Comparison of ENCODE assay signal across 8 cellular contexts in genomic region chrX:15737188-15737956, GRCh38. TPM values are rescaled to one million over a fixed set of nuclear protein-coding genes. Genes with fewer than 3 reads are reported as not detected.
DNase-seq lines count a peak whose midpoint lies in the region; ATAC-seq, FAIRE-seq and TF ChIP-seq lines count a peak whose summit lies in the region.

No MANE protein-coding gene starts in this region.

- TF ChIP-seq RAD21 in GM12878 (IDR thresholded peaks at IDR 0.05; ENCODE audit: insufficient read depth, low read depth, low read length) = no peak

- peaks cover 0 to 35% (median 16%) of the 10 kb centered on the region in 11 experiments; a peak in 13 of 22 replicates for H4K20me1 ChIP-seq in BLaER1 treated with 17β-estradiol and CSF1 and Interleukin-3, amounts not matched to agents 10 nM and 100 nM
- no peaks in the 10 kb centered on the region for H4K20me1 ChIP-seq in GM12878 (ENCODE audit: control insufficient read depth, insufficient read depth)

- RAD21 ChIA-PET in GM12878 (lab: Charles Lee; ENCODE audit: unreplicated experiment) = no interaction called here

- no peak for TF ChIP-seq POLR2A in GM12878 (IDR thresholded peaks at IDR 0.05; ENCODE audit: low read depth, low read length)

- intact Hi-C loops in GM12878 (cut with micrococcal nuclease; ENCODE audit: unreplicated experiment) = no loop called here

- no peaks in the 10 kb centered on the region for H3K9me3 Mint-ChIP-seq in mesothelial cell of epicardium

- H3K9me3 ChIP-seq in BLaER1 treated with 17β-estradiol and CSF1 and Interleukin-3, amounts not matched to agents 10 nM and 100 nM (replicated peaks in 1 of 11) = no peaks in the 10 kb centered on the region
- H3K9me3 ChIP-seq in GM12878 (replicated peaks; ENCODE audit: control insufficient read depth, insufficient read depth, low read length) = no peaks in the 10 kb centered on the region

- POLR2A ChIA-PET in GM12878 (lab: Charles Lee) = no interaction called here

- FAIRE-seq in GM12878 (lab: Jason Lieb, UNC) = peak; percentile 13

- H3K9ac ChIP-seq in BLaER1 treated with 17β-estradiol and CSF1 and Interleukin-3, amounts not matched to agents 10 nM and 100 nM = peak overlapping the region in 8 of 11 experiments; percentile 18 to 67 (median 50); a peak in 12 of 22 replicates
- no peak overlapping the region; the same call in 1 of the 2 replicates for H3K9ac ChIP-seq in GM12878 (ENCODE audit: control insufficient read depth, insufficient read depth, low read length)

- TF ChIP-seq EP300 in GM12878 (IDR thresholded peaks at IDR 0.05; ENCODE audit: borderline replicate concordance in 1 of 2, control insufficient read depth in 1 of 2, low read depth in 2 of 2, low read length in 2 of 2) = no peak

- under 1% methylated on average over 14 of the region's 14 CpGs for WGBS in GM12878 (ENCODE audit: insufficient coverage, insufficient replicate concordance, low lambda C conversion rate, missing lambda C conversion rate)

- no peaks in the 10 kb centered on the region for H3K79me2 ChIP-seq in GM12878 (ENCODE audit: control insufficient read depth, insufficient read depth, low read length)

- ATAC-seq in HG02678 (IDR thresholded peaks at IDR 0.05; ENCODE audit: unreplicated experiment) = peak; percentile 2
- ATAC-seq in GM12878 = no peak
- ATAC-seq in GM19023 (IDR thresholded peaks at IDR 0.05; ENCODE audit: unreplicated experiment) = no peak
- ATAC-seq in GM18909 (IDR thresholded peaks at IDR 0.05; ENCODE audit: poor library complexity, unreplicated experiment) = no peak
- ATAC-seq in GM21528 (IDR thresholded peaks at IDR 0.05; ENCODE audit: low FRiP score, unreplicated experiment) = no peak

- peak overlapping the region in 9 of 10 experiments; percentile 52 to 72 (median 58); a peak in 17 of 20 replicates for H3K4me3 ChIP-seq in BLaER1 treated with 17β-estradiol and CSF1 and Interleukin-3, amounts not matched to agents 10 nM and 100 nM
- peak overlapping the region; percentile 55; the same call in 1 of the 2 replicates for H3K4me3 ChIP-seq in GM12878

- peak overlapping the region in 3 of 11 experiments; percentile 55 to 69 (median 63); a peak in 6 of 22 replicates for H3K27ac ChIP-seq in BLaER1 treated with 17β-estradiol and CSF1 and Interleukin-3, amounts not matched to agents 10 nM and 100 nM
- H3K27ac ChIP-seq in GM12878 (ENCODE audit: control insufficient read depth, insufficient read depth) = no peak overlapping the region

- peak overlapping the region; percentile 51 to 92 (median 86) for H3K4me2 ChIP-seq in BLaER1 treated with 17β-estradiol and CSF1 and Interleukin-3, amounts not matched to agents 10 nM and 100 nM
- peak overlapping the region; percentile 85 for H3K4me2 ChIP-seq in GM12878 (ENCODE audit: control insufficient read depth, insufficient read depth)

- CTCF ChIA-PET in GM12878 (lab: Yijun Ruan, JAX) = interaction anchor here (3.2 kb wide), 1 partner anchor 13 kb away, joined by 20 read pairs; no protein-coding TSS in a partner anchor

- peak overlapping the region; percentile 78 for H2AFZ ChIP-seq in GM12878 (ENCODE audit: control insufficient read depth, low read depth, low read length)

- H3K27ac Mint-ChIP-seq in mesothelial cell of epicardium = peak overlapping the region; percentile 94

- DNase-seq in GM12878 (ENCODE audit: low read depth, low spot score) (no peak), mesothelial cell of epicardium (ENCODE audit: low spot score in 2 of 2, unreplicated experiment in 2 of 2) (no peak), GM13976 (ENCODE audit: low spot score) (no peak)

- H3K36me3 Mint-ChIP-seq in mesothelial cell of epicardium = peaks cover 2% of the 10 kb centered on the region

- SMC1A ChIA-PET in GM12878 (lab: Charles Lee; ENCODE audit: uncharacterized antibody, unreplicated experiment) = interaction anchor here (1.3 to 1.5 kb wide), 2 partner anchors 18 to 45 kb away, joined by 3 read pairs; no protein-coding TSS in a partner anchor

- peaks cover 33% of the 10 kb centered on the region for H3K4me1 Mint-ChIP-seq in mesothelial cell of epicardium

- peaks cover 17 to 46% (median 42%) of the 10 kb centered on the region in 11 experiments; a peak in 21 of 22 replicates for H3K27me3 ChIP-seq in BLaER1 treated with 17β-estradiol and CSF1 and Interleukin-3, amounts not matched to agents 10 nM and 100 nM
- no peaks in the 10 kb centered on the region for H3K27me3 ChIP-seq in GM12878 (replicated peaks in 1 of 2; ENCODE audit: control insufficient read depth in 2 of 2, insufficient read depth in 2 of 2, low read length in 1 of 2)

- 0 out of 22 replicates have a peak, but pooled peaks cover 0 to 4% (median 0%) of the 10 kb centered on the region in 11 experiments for H3K36me3 ChIP-seq in BLaER1 treated with 17β-estradiol and CSF1 and Interleukin-3, amounts not matched to agents 10 nM and 100 nM
- no peaks in the 10 kb centered on the region for H3K36me3 ChIP-seq in GM12878 (ENCODE audit: control insufficient read depth in 2 of 2, insufficient read depth in 2 of 2, low read length in 1 of 2)

- H3K4me1 ChIP-seq in BLaER1 treated with 17β-estradiol and CSF1 and Interleukin-3, amounts not matched to agents 10 nM and 100 nM = peaks cover 5 to 17% (median 10%) of the 10 kb centered on the region in 10 experiments; a peak in 14 of 20 replicates
- no peaks in the 10 kb centered on the region for H3K4me1 ChIP-seq in GM12878 (ENCODE audit: control insufficient read depth, insufficient read depth, low read length)

- no peaks in the 10 kb centered on the region for H3K27me3 Mint-ChIP-seq in mesothelial cell of epicardium (ENCODE audit: low read depth)

- no peak for TF ChIP-seq CTCF in GM12878 (IDR thresholded peaks at IDR 0.05 in 2 of 3, conservative IDR thresholded peaks at IDR 0.05 in 1 of 3; ENCODE audit: control insufficient read depth in 2 of 3, extremely low read depth in 1 of 3, insufficient read depth in 1 of 3, low read depth in 3 of 3, low read length in 3 of 3)
- TF ChIP-seq CTCF in mesothelial cell of epicardium (IDR thresholded peaks at IDR 0.05; ENCODE audit: unreplicated experiment) = no peak
- TF ChIP-seq CTCF in GM13976 (IDR thresholded peaks at IDR 0.05; ENCODE audit: borderline replicate concordance, control extremely low read depth, extremely low read depth, insufficient read depth, missing control alignments) = no peak

- in situ Hi-C loops in GM12878 (cut with MboI) = no loop called here
- in situ Hi-C loops in GM13976 (cut with MboI; ENCODE audit: low sequenced_read_pairs, unreplicated experiment) = no loop called here

- peak overlapping the region; percentile 87 for H3K4me3 Mint-ChIP-seq in mesothelial cell of epicardium

- BruUV-seq in GM12878 (replicated peaks; lab: Mats Ljungman, UMichigan) = TSS peak; percentile 39

TF ChIP-seq in GM12878, 131 proteins besides CTCF, POLR2A, EP300 and RAD21 (continues in another document):
- no peak for TF ChIP-seq RELB (IDR thresholded peaks at IDR 0.05; ENCODE audit: low read depth)
- TF ChIP-seq SMAD1 (IDR thresholded peaks at IDR 0.05; ENCODE audit: low read depth, partially characterized antibody) = no peak
- TF ChIP-seq RAD51 (IDR thresholded peaks at IDR 0.05) = no peak

RNA-seq across cellular contexts. Expression of gene CA5B, which starts 0.7 kb away (rescaled TPM):
- 17.6 and 21.4 TPM in 2 replicates for total RNA-seq in GM12878 (2013; cell fraction: nucleolus; rRNA removed)
- total RNA-seq in GM12878 (2014; rRNA removed) = 2.7 and 2.9 TPM in 2 replicates
- total RNA-seq in GM12878 (2014; rRNA removed; fragmentation: Illumina TruSeq; extraction: Trizol) = 3.5 and 5.9 TPM in 2 replicates
- total RNA-seq in GM12878 (2021) = 4.2 and 6.0 TPM in 2 replicates
- polyA plus RNA-seq in GM12878 (2011; ENCODE audit: low read depth) = 2.5 TPM
- 5.4 and 6.0 TPM in 2 replicates for polyA plus RNA-seq in GM12878 (2011; rRNA removed)
- 2.9 and 3.3 TPM in 2 replicates for polyA plus RNA-seq in GM12878 (2011; cell fraction: cytosol; rRNA removed)
- polyA plus RNA-seq in GM12878 (2011; cell fraction: nucleus; rRNA removed) = 5.5 and 6.8 TPM in 2 replicates
- 2.2 and 3.8 TPM in 2 replicates for polyA plus RNA-seq in GM12878 (2012)
- polyA plus RNA-seq in GM12878 (2014; fragmentation: Illumina TruSeq; extraction: Trizol) = 3.9 and 5.2 TPM in 2 replicates
- 1 to 10 TPM; 1.2 to 2.5 TPM for polyA plus RNA-seq in GM12878 (2014; fragmentation: Nextera tagmentation; extraction: Ambion mirVana)
- polyA plus RNA-seq in GM12878 (2014; rRNA removed) = 2.6 and 4.2 TPM in 2 replicates
- polyA plus RNA-seq in GM12878 (2016; fragmentation: Nextera tagmentation; extraction: Ambion mirVana) = 1 to 10 TPM; 2.3 to 2.8 TPM
- 9.2 and 10.4 TPM in 2 replicates for polyA minus RNA-seq in GM12878 (2011; rRNA and poly(A)+ RNA removed)
- 1.2 and 1.7 TPM in 2 replicates for polyA minus RNA-seq in GM12878 (2011; cell fraction: cytosol; rRNA and poly(A)+ RNA removed)
- polyA minus RNA-seq in GM12878 (2011; cell fraction: nucleus; rRNA and poly(A)+ RNA removed) = 3.4 and 8.4 TPM in 2 replicates
- 24.0 to 25.3 TPM (median 24.7 TPM) in 3 replicates for total RNA-seq in mesothelial cell of epicardium

RNA-seq across cellular contexts. Expression of gene ZRSR2, which starts 52.9 kb away (rescaled TPM):
- total RNA-seq in GM12878 (2013; cell fraction: nucleolus; rRNA removed) = 18.8 and 19.6 TPM in 2 replicates
- total RNA-seq in GM12878 (2014; rRNA removed) (8.2 and 8.8 TPM in 2 replicates), GM12878 (2014; rRNA removed; fragmentation: Illumina TruSeq; extraction: Trizol) (17.4 and 19.7 TPM in 2 replicates), GM12878 (2021) (11.7 and 12.8 TPM in 2 replicates), mesothelial cell of epicardium (20.4 to 22.4 TPM (median 21.5 TPM) in 3 replicates)
- polyA plus RNA-seq in GM12878 (2011; ENCODE audit: low read depth) = 17.7 TPM
- polyA plus RNA-seq in GM12878 (2011; rRNA removed) (22.3 and 26.5 TPM in 2 replicates), GM12878 (2014; fragmentation: Illumina TruSeq; extraction: Trizol) (34.1 and 44.8 TPM in 2 replicates), GM12878 (2014; fragmentation: Nextera tagmentation; extraction: Ambion mirVana) (10 to 100 TPM; 10.5 to 14.0 TPM), GM12878 (2014; rRNA removed) (19.5 and 20.8 TPM in 2 replicates), GM12878 (2016; fragmentation: Nextera tagmentation; extraction: Ambion mirVana) (10 to 100 TPM; 15.5 to 15.7 TPM)
- polyA plus RNA-seq in GM12878 (2011; cell fraction: cytosol; rRNA removed) = 9.0 and 9.6 TPM in 2 replicates
- 21.9 and 23.6 TPM in 2 replicates for polyA plus RNA-seq in GM12878 (2011; cell fraction: nucleus; rRNA removed)
- 20.0 and 20.4 TPM in 2 replicates for polyA plus RNA-seq in GM12878 (2012)
- polyA minus RNA-seq in GM12878 (2011; rRNA and poly(A)+ RNA removed) = 7.5 and 9.7 TPM in 2 replicates
- 3.3 and 7.2 TPM in 2 replicates for polyA minus RNA-seq in GM12878 (2011; cell fraction: cytosol; rRNA and poly(A)+ RNA removed)
- 4.1 and 10.8 TPM in 2 replicates for polyA minus RNA-seq in GM12878 (2011; cell fraction: nucleus; rRNA and poly(A)+ RNA removed)
